In the genomic region with DNA sequence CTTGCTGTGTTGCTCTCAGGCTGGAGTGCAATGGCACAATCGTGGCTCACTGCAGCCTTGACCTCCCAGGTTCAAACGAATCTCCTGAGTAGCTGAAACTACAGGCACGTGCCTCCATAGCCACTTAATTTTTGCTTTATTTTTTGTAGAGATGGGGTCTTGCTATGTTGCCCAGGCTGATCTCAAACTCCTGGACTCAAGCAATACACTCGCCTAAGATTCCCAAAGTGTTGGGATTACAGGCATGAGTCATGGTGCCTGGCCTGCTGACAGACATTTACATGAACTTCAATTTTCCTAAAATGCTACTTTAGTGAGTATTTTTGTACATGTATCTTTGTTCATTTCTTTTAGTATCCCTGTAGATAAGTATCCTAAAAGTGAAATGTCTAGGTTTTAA, we compare ENCODE assay signal across 29 cellular contexts.
"Had no signal": no experiment of that assay in that cellular context is flagged by ENCODE, and none has a peak within 500 bp of the region (broad histone marks: within the 10 kb centered on the region; RNA-seq: fewer than 3 reads in every experiment).

No MANE protein-coding gene starts in this region.

- H3K4me3 Mint-ChIP-seq: immature natural killer cell; naive thymus-derived CD8-positive, alpha-beta T cell; nephron; neural crest cell; stimulated activated naive CD8-positive, alpha-beta T cell treated with anti-CD3 and anti-CD28 coated beads, Interleukin-15, Interleukin-2, amounts not matched to agents 100 ng/mL and 50 ng/mL, for 24 hours had no signal

- H3K9me3 ChIP-seq: left lung, lower lobe of right lung, pancreas, prostate gland, sigmoid colon, suprapubic skin, thoracic aorta, tibial artery, upper lobe of right lung had no signal

- H3K9me3 Mint-ChIP-seq: immature natural killer cell; naive thymus-derived CD8-positive, alpha-beta T cell; nephron; neural crest cell; stimulated activated naive CD8-positive, alpha-beta T cell treated with anti-CD3 and anti-CD28 coated beads, Interleukin-15, Interleukin-2, amounts not matched to agents 100 ng/mL and 50 ng/mL, for 24 hours had no signal

- H3K27me3 Mint-ChIP-seq: naive thymus-derived CD8-positive, alpha-beta T cell; stimulated activated naive CD8-positive, alpha-beta T cell treated with anti-CD3 and anti-CD28 coated beads, Interleukin-15, Interleukin-2, amounts not matched to agents 100 ng/mL and 50 ng/mL, for 24 hours had no signal

- H3K27me3 ChIP-seq: left lung, pancreas, sigmoid colon, suprapubic skin, tibial artery, upper lobe of right lung had no signal

- H3K27ac Mint-ChIP-seq: immature natural killer cell; nephron; stimulated activated naive CD8-positive, alpha-beta T cell treated with anti-CD3 and anti-CD28 coated beads, Interleukin-15, Interleukin-2, amounts not matched to agents 100 ng/mL and 50 ng/mL, for 24 hours had no signal

- DNase-seq: hypothalamus; immature natural killer cell; kidney; left colon; left lung; lower lobe of right lung; mammary epithelial cell; mesenchymal stem cell; naive thymus-derived CD8-positive, alpha-beta T cell; nucleus accumbens; pancreas; posterior cingulate gyrus; retina; right cardiac atrium; sigmoid colon; small intestine; stimulated activated CD4-positive, alpha-beta T cell treated with anti-CD3 and anti-CD28 coated beads, Interleukin-1b, Interleukin-23, amount 100 ng/mL, for 48 hours; stimulated activated CD4-positive, alpha-beta T cell treated with anti-CD3 and anti-CD28 coated beads, Interleukin-2, amount 100 ng/mL, for 48 hours; stimulated activated CD4-positive, alpha-beta T cell treated with anti-CD3 and anti-CD28 coated beads, Interleukin-4, amount 100 ng/mL, for 4 hours; stimulated activated naive CD4-positive, alpha-beta T cell; tibial artery; trophoblast cell; upper lobe of right lung had no signal

- ATAC-seq: left colon; left lung; lower lobe of right lung; naive thymus-derived CD8-positive, alpha-beta T cell; pancreas; right cardiac atrium; upper lobe of right lung had no signal

- H3K4me1 Mint-ChIP-seq: nephron, neural crest cell had no signal

- H3K36me3 ChIP-seq: pancreas, prostate gland, thoracic aorta had no signal

- H3K4me3 ChIP-seq: left lung, lower lobe of right lung, pancreas, prostate gland, sigmoid colon, suprapubic skin, thoracic aorta, tibial artery, upper lobe of right lung had no signal

- H3K27ac ChIP-seq: left lung, lower lobe of right lung, pancreas, prostate gland, sigmoid colon, suprapubic skin, thoracic aorta, tibial artery, upper lobe of right lung had no signal

- H3K4me1 ChIP-seq: left lung, lower lobe of right lung, pancreas, prostate gland, sigmoid colon, suprapubic skin, tibial artery, upper lobe of right lung had no signal
